27 cellular contexts compared by ENCODE assay signal in the genomic region with DNA sequence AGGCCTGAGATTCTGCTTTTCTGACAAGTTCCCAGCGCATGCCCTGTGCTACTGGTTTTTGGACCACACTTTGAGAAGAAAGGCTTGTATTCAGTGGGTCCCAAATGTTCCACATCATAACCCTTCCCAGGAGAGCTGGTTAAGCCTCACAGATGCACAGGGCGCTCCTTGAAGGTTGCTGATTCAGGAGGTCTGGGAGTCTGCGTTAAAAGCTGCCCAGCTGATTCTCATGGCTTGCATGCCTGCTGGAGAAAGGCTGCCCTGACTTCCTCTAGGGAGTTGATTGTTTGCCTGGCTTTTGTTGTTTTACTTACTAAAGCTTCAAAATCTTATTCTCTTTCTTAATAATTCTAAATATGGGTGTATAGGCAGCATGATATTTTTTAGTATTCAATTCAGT. TPM values are rescaled to one million over a fixed set of nuclear protein-coding genes. Genes with fewer than 3 reads are reported as not detected.
"Had no signal": no experiment of that assay in that cellular context is flagged by ENCODE, and none has a peak within 500 bp of the region (broad histone marks: within the 10 kb centered on the region; RNA-seq: fewer than 3 reads in every experiment).

No MANE protein-coding gene starts in this region.

- H3K27me3 Mint-ChIP-seq: stimulated activated naive CD8-positive, alpha-beta T cell treated with anti-CD3 and anti-CD28 coated beads, Interleukin-15, Interleukin-2, amounts not matched to agents 100 ng/mL and 50 ng/mL, for 24 hours had no signal

- H3K4me3 ChIP-seq: heart left ventricle, left lung, lower lobe of right lung, psoas muscle, right lobe of liver, spleen, tibial artery, upper lobe of left lung, uterus had no signal

- H3K4me1 ChIP-seq: heart left ventricle, left lung, lower lobe of right lung, psoas muscle, right lobe of liver, tibial artery, upper lobe of left lung, uterus had no signal

- ATAC-seq: heart left ventricle; left lung; lower lobe of right lung; natural killer cell treated with Interleukin-12 subunit alpha and Interleukin-12 subunit beta and Interleukin-15 and Interleukin-18, amount 100 ng/mL, for 72 hours; psoas muscle; right lobe of liver; stimulated activated memory B cell treated with anti-CD40 and anti-IgM and Interleukin-4, amounts not matched to agents 10 μg/mL and 1 μg/mL and 100 μg/mL, for 72 hours had no signal

- DNase-seq: erythroblast; foreskin melanocyte; heart left ventricle; hippocampal formation; left lung; lower lobe of right lung; psoas muscle; retina; right lobe of liver; spleen; stimulated activated CD4-positive, alpha-beta T cell treated with anti-CD3 and anti-CD28 coated beads, Interleukin-15, amount 100 ng/mL, for 24 hours; stimulated activated CD4-positive, alpha-beta T cell treated with anti-CD3 and anti-CD28 coated beads, Interleukin-1b, Interleukin-23, amount 100 ng/mL, for 48 hours; stimulated activated CD4-positive, alpha-beta T cell treated with anti-CD3 and anti-CD28 coated beads, Interleukin-4, amount 100 ng/mL, for 24 hours; tibial artery; upper lobe of left lung; uterus had no signal

- H3K4me3 Mint-ChIP-seq: dendritic cell treated with granulocyte-macrophage colony-stimulating factor and Interleukin-4, amounts not matched to agents 40 ng/mL and 50 ng/mL, for 4 days; memory B cell; mesothelial cell of epicardium; natural killer cell treated with Interleukin-12 subunit alpha and Interleukin-12 subunit beta and Interleukin-15 and Interleukin-18, amount 100 ng/mL, for 72 hours; stimulated activated memory B cell treated with anti-CD40 and anti-IgM and Interleukin-4, amounts not matched to agents 10 μg/mL and 1 μg/mL and 100 μg/mL, for 72 hours; stimulated activated naive CD8-positive, alpha-beta T cell treated with anti-CD3 and anti-CD28 coated beads, Interleukin-15, Interleukin-2, amounts not matched to agents 100 ng/mL and 50 ng/mL, for 24 hours had no signal

- H3K36me3 ChIP-seq: heart left ventricle, left lung, lower lobe of right lung, right lobe of liver, spleen, tibial artery, upper lobe of left lung, uterus had no signal

- H3K27me3 ChIP-seq: left lung, right lobe of liver, tibial artery, upper lobe of left lung, uterus had no signal

- H3K9me3 Mint-ChIP-seq: dendritic cell treated with granulocyte-macrophage colony-stimulating factor and Interleukin-4, amounts not matched to agents 40 ng/mL and 50 ng/mL, for 4 days; memory B cell; mesothelial cell of epicardium; natural killer cell treated with Interleukin-12 subunit alpha and Interleukin-12 subunit beta and Interleukin-15 and Interleukin-18, amount 100 ng/mL, for 72 hours; stimulated activated memory B cell treated with anti-CD40 and anti-IgM and Interleukin-4, amounts not matched to agents 10 μg/mL and 1 μg/mL and 100 μg/mL, for 72 hours had no signal

- H3K27ac ChIP-seq: heart left ventricle, left lung, lower lobe of right lung, psoas muscle, right lobe of liver, spleen, tibial artery, upper lobe of left lung, uterus had no signal

- H3K27ac Mint-ChIP-seq: dendritic cell treated with granulocyte-macrophage colony-stimulating factor and Interleukin-4, amounts not matched to agents 40 ng/mL and 50 ng/mL, for 4 days; memory B cell; mesothelial cell of epicardium; natural killer cell treated with Interleukin-12 subunit alpha and Interleukin-12 subunit beta and Interleukin-15 and Interleukin-18, amount 100 ng/mL, for 72 hours; stimulated activated memory B cell treated with anti-CD40 and anti-IgM and Interleukin-4, amounts not matched to agents 10 μg/mL and 1 μg/mL and 100 μg/mL, for 72 hours; stimulated activated naive CD8-positive, alpha-beta T cell treated with anti-CD3 and anti-CD28 coated beads, Interleukin-15, Interleukin-2, amounts not matched to agents 100 ng/mL and 50 ng/mL, for 24 hours had no signal

- H3K4me1 Mint-ChIP-seq: memory B cell; stimulated activated memory B cell treated with anti-CD40 and anti-IgM and Interleukin-4, amounts not matched to agents 10 μg/mL and 1 μg/mL and 100 μg/mL, for 72 hours had no signal

- H3K36me3 Mint-ChIP-seq: mesothelial cell of epicardium; natural killer cell treated with Interleukin-12 subunit alpha and Interleukin-12 subunit beta and Interleukin-15 and Interleukin-18, amount 100 ng/mL, for 72 hours; stimulated activated memory B cell treated with anti-CD40 and anti-IgM and Interleukin-4, amounts not matched to agents 10 μg/mL and 1 μg/mL and 100 μg/mL, for 72 hours had no signal

RNA-seq across cellular contexts. Expression of a gene that starts 20.7 kb away (rescaled TPM):
- total RNA-seq: endothelial cell of umbilical vein; heart left ventricle; left lung; lower lobe of right lung; mesothelial cell of epicardium; mucosa of gallbladder; natural killer cell treated with Interleukin-12 subunit alpha and Interleukin-12 subunit beta and Interleukin-15 and Interleukin-18, amount 100 ng/mL, for 72 hours; omental fat pad; psoas muscle; right lobe of liver; skeletal muscle tissue; spleen; upper lobe of left lung; uterus had no signal
- polyA plus RNA-seq: endothelial cell of umbilical vein, heart left ventricle, psoas muscle, spleen had no signal

RNA-seq across cellular contexts. Expression of a gene that starts 26.0 kb away (rescaled TPM):
- total RNA-seq: endothelial cell of umbilical vein; heart left ventricle; left lung; lower lobe of right lung; mesothelial cell of epicardium; mucosa of gallbladder; natural killer cell treated with Interleukin-12 subunit alpha and Interleukin-12 subunit beta and Interleukin-15 and Interleukin-18, amount 100 ng/mL, for 72 hours; omental fat pad; psoas muscle; right lobe of liver; skeletal muscle tissue; spleen; temporal lobe; upper lobe of left lung; uterus had no signal
- polyA plus RNA-seq: endothelial cell of umbilical vein, heart left ventricle, psoas muscle, spleen had no signal

RNA-seq across cellular contexts. Expression of a gene that starts 42.3 kb away (rescaled TPM):
- total RNA-seq: endothelial cell of umbilical vein; heart left ventricle; left lung; lower lobe of right lung; mesothelial cell of epicardium; mucosa of gallbladder; natural killer cell treated with Interleukin-12 subunit alpha and Interleukin-12 subunit beta and Interleukin-15 and Interleukin-18, amount 100 ng/mL, for 72 hours; omental fat pad; psoas muscle; right lobe of liver; skeletal muscle tissue; spleen; temporal lobe; upper lobe of left lung; uterus had no signal
- polyA plus RNA-seq: endothelial cell of umbilical vein, heart left ventricle, psoas muscle, spleen had no signal

RNA-seq across cellular contexts. Expression of a gene that starts 59.8 kb away (rescaled TPM):
- total RNA-seq: endothelial cell of umbilical vein; heart left ventricle; left lung; lower lobe of right lung; mesothelial cell of epicardium; mucosa of gallbladder; natural killer cell treated with Interleukin-12 subunit alpha and Interleukin-12 subunit beta and Interleukin-15 and Interleukin-18, amount 100 ng/mL, for 72 hours; omental fat pad; psoas muscle; right lobe of liver; skeletal muscle tissue; spleen; temporal lobe; upper lobe of left lung; uterus had no signal
- polyA plus RNA-seq: endothelial cell of umbilical vein, heart left ventricle, psoas muscle, spleen had no signal
